Comparison of ENCODE assay signal across 10 cellular contexts in genomic region chr2:17643031-17643615, GRCh38.
DNase-seq lines count a peak whose midpoint lies in the region; ATAC-seq and TF ChIP-seq lines count a peak whose summit lies in the region.
"Had no signal": no experiment of that assay in that cellular context is flagged by ENCODE, and none has a peak within 500 bp of the region (broad histone marks: within the 10 kb centered on the region; RNA-seq: fewer than 3 reads in every experiment).

No MANE protein-coding gene starts in this region.

- H4K20me1 ChIP-seq in HCT116 (ENCODE audit: insufficient read depth) = no peaks in the 10 kb centered on the region

- TF ChIP-seq RAD21 in HCT116 (IDR thresholded peaks at IDR 0.05; ENCODE audit: low read depth) = 0 out of 2 replicates have a peak, but pooled peaks have one; percentile 12

- H3K27me3 Mint-ChIP-seq in activated T-cell treated with anti-CD3 and anti-CD28 coated beads, Interleukin-2, amount 50 U/mL, for 4 hours (ENCODE audit: low read depth) = no peaks in the 10 kb centered on the region
- peaks cover 0 to 1% of the 10 kb centered on the region in 2 donors for H3K27me3 Mint-ChIP-seq in CD4-positive, alpha-beta memory T cell

- H3K9ac ChIP-seq in HCT116 (ENCODE audit: low read length) = peak overlapping the region; percentile 35; the same call in 1 of the 2 replicates

- ATAC-seq in HCT116 = peak; percentile 90
- peak; percentile 65 to 69 for ATAC-seq in activated T-cell treated with anti-CD3 and anti-CD28 coated beads, Interleukin-2, amount 50 U/mL, for 4 hours
- no peak for ATAC-seq in GM21723 (IDR thresholded peaks at IDR 0.05; ENCODE audit: unreplicated experiment)
- ATAC-seq: GM12878 had no signal

- no peaks in the 10 kb centered on the region for H3K9me3 ChIP-seq in HCT116 (ENCODE audit: control insufficient read depth in 1 of 2, insufficient read depth in 1 of 2, low read depth in 1 of 2, low read length in 2 of 2)
- no peaks in the 10 kb centered on the region for H3K9me3 ChIP-seq in CD4-positive, alpha-beta memory T cell (ENCODE audit: control insufficient read depth in 1 of 2, low read length in 2 of 2)

- H3K4me3 ChIP-seq in HCT116 (replicated peaks in 1 of 2; ENCODE audit: low read depth in 1 of 2, low read length in 2 of 2) = no peak overlapping the region; a peak in 1 of 4 replicates
- no peak overlapping the region for H3K4me3 ChIP-seq in CD4-positive, alpha-beta memory T cell (ENCODE audit: low read length in 2 of 2)
- H3K4me3 ChIP-seq: GM12878 had no signal

- peaks cover 6 to 39% of the 10 kb centered on the region in 2 experiments for H3K4me1 ChIP-seq in HCT116 (ENCODE audit: control insufficient read depth in 1 of 2, insufficient read depth in 2 of 2, low read length in 2 of 2)
- H3K4me1 ChIP-seq in CD4-positive, alpha-beta memory T cell (ENCODE audit: insufficient read depth, low read length) = no peaks in the 10 kb centered on the region

- POLR2A ChIA-PET in HCT116 (lab: Charles Lee) = no interaction called here
- POLR2A ChIA-PET in CD4-positive, alpha-beta memory T cell (lab: Charles Lee; ENCODE audit: partially characterized antibody) = no interaction called here

- no peak overlapping the region for H2AFZ ChIP-seq in HCT116 (ENCODE audit: low read depth, low read length, poor library complexity, severe bottlenecking)

- H3K27ac Mint-ChIP-seq in CD4-positive, alpha-beta memory T cell = no peak overlapping the region
- H3K27ac Mint-ChIP-seq: nephron progenitor cell had no signal

- H3K4me3 Mint-ChIP-seq in activated T-cell treated with anti-CD3 and anti-CD28 coated beads, Interleukin-2, amount 50 U/mL, for 4 hours = no peak overlapping the region
- H3K4me3 Mint-ChIP-seq in CD4-positive, alpha-beta memory T cell = no peak overlapping the region
- H3K4me3 Mint-ChIP-seq: nephron progenitor cell had no signal

- no peaks in the 10 kb centered on the region for H3K36me3 ChIP-seq in HCT116 (ENCODE audit: control insufficient read depth in 1 of 2, insufficient read depth in 2 of 2, low read length in 2 of 2)
- no peaks in the 10 kb centered on the region for H3K36me3 ChIP-seq in CD4-positive, alpha-beta memory T cell (ENCODE audit: insufficient read depth, low read length)

- no peaks in the 10 kb centered on the region for H3K9me2 ChIP-seq in HCT116 (ENCODE audit: insufficient read depth)

- no peak for TF ChIP-seq POLR2A in HCT116 (IDR thresholded peaks at IDR 0.05; ENCODE audit: borderline replicate concordance, extremely low read depth, insufficient read depth, insufficient read length)

- peak overlapping the region; percentile 20 for H3K27ac ChIP-seq in HCT116 (ENCODE audit: low read depth, low read length)
- H3K27ac ChIP-seq in CD4-positive, alpha-beta memory T cell (ENCODE audit: low read depth, low read length) = no peak overlapping the region

- H3K27me3 ChIP-seq in HCT116 (ENCODE audit: insufficient read depth, low read length) = no peaks in the 10 kb centered on the region
- H3K27me3 ChIP-seq in CD4-positive, alpha-beta memory T cell (ENCODE audit: insufficient read depth, low read length) = no peaks in the 10 kb centered on the region

- H3K4me2 ChIP-seq in HCT116 (ENCODE audit: low read length) = peak overlapping the region; percentile 52

- no peaks in the 10 kb centered on the region for H3K36me3 Mint-ChIP-seq in activated T-cell treated with anti-CD3 and anti-CD28 coated beads, Interleukin-2, amount 50 U/mL, for 4 hours (ENCODE audit: insufficient read depth)
- H3K36me3 Mint-ChIP-seq in CD4-positive, alpha-beta memory T cell = no peaks in the 10 kb centered on the region

- RAD21 ChIA-PET in HCT116 (lab: Charles Lee; ENCODE audit: low non-redundant PET in 1 of 2, low total read pairs in 2 of 2, uncharacterized antibody in 2 of 2, unreplicated experiment in 2 of 2) = no interaction called here

- no peaks in the 10 kb centered on the region for H3K79me2 ChIP-seq in HCT116 (ENCODE audit: insufficient read depth, low read length)

- no TSS peak for BruUV-seq in HCT116 (replicated peaks; lab: Mats Ljungman, UMichigan)

- CTCF ChIA-PET in HCT116 (lab: Charles Lee) = interaction anchor here (1.7 to 4.6 kb wide), 2 partner anchors 28 to 29 kb away, joined by 4 to 41 read pairs; no protein-coding TSS in a partner anchor
- CTCF ChIA-PET in CD4-positive, alpha-beta memory T cell (lab: Charles Lee; ENCODE audit: partially characterized antibody) = interaction anchor here (4.9 to 6.2 kb wide), 3 partner anchors 12 to 29 kb away, joined by 32 to 142 read pairs (median 33); no protein-coding TSS in a partner anchor

- H3K9me3 Mint-ChIP-seq in activated T-cell treated with anti-CD3 and anti-CD28 coated beads, Interleukin-2, amount 50 U/mL, for 4 hours = no peaks in the 10 kb centered on the region
- H3K9me3 Mint-ChIP-seq in CD4-positive, alpha-beta memory T cell = no peaks in the 10 kb centered on the region
- H3K9me3 Mint-ChIP-seq: nephron progenitor cell had no signal

- DNase-seq in A172 (ENCODE audit: low spot score) = peak; percentile 96
- peak; percentile 78 for DNase-seq in HCT116 (ENCODE audit: low read depth, low spot score)
- DNase-seq in activated T-cell treated with anti-CD3 and anti-CD28 coated beads, Interleukin-2, amount 50 U/mL, for 4 hours = no peak
- DNase-seq in iris pigment epithelial cell (ENCODE audit: low read depth) = peak; percentile 99
- DNase-seq in CD4-positive, alpha-beta memory T cell = no peak
- no peak for DNase-seq in NCI-H748 treated with DMSO at 0.1 percent for 48 hours (lab: John Stamatoyannopoulos, UW)
- no peak for DNase-seq in GM10266 (ENCODE audit: extremely low spot score)
- DNase-seq: nephron progenitor cell had no signal

- intact Hi-C loops in HCT116 (cut with micrococcal nuclease) = no loop called here
- intact Hi-C loops in CD4-positive, alpha-beta memory T cell (cut with micrococcal nuclease) = no loop called here

- H3K4me1 Mint-ChIP-seq in activated T-cell treated with anti-CD3 and anti-CD28 coated beads, Interleukin-2, amount 50 U/mL, for 4 hours (ENCODE audit: low read depth) = peaks cover 4% of the 10 kb centered on the region
- no peaks in the 10 kb centered on the region for H3K4me1 Mint-ChIP-seq in CD4-positive, alpha-beta memory T cell

- TF ChIP-seq CTCF in HCT116 (IDR thresholded peaks at IDR 0.05 in 2 of 3, conservative IDR thresholded peaks at IDR 0.05 in 1 of 3; ENCODE audit: borderline replicate concordance in 1 of 3, insufficient read depth in 1 of 3, low read depth in 2 of 3, low read length in 2 of 3) (no peak), GM10266 (IDR thresholded peaks at IDR 0.05; ENCODE audit: control insufficient read depth, insufficient read depth, low read depth, missing control alignments) (no peak)

TF ChIP-seq in HCT116, 20 proteins besides CTCF, POLR2A, EP300 and RAD21 (continues in another document):
- TF ChIP-seq JUND (IDR thresholded peaks at IDR 0.05) = peak; percentile 97
- no peak for TF ChIP-seq REST (IDR thresholded peaks at IDR 0.05; ENCODE audit: low read depth)
- TF ChIP-seq CBX3 (IDR thresholded peaks at IDR 0.05; ENCODE audit: low read depth) = peak; percentile 96
- TF ChIP-seq POLR2AphosphoS5 (IDR thresholded peaks at IDR 0.05; ENCODE audit: low read depth, low read length) = peak; percentile 42; the same call in 1 of the 2 replicates
- TF ChIP-seq ATF3 (IDR thresholded peaks at IDR 0.05) = no peak
- no peak for TF ChIP-seq TCF7L2 (IDR thresholded peaks at IDR 0.05; ENCODE audit: borderline replicate concordance, extremely low read depth, insufficient read depth, insufficient read length)
- no peak for TF ChIP-seq ELF1 (IDR thresholded peaks at IDR 0.05; ENCODE audit: borderline replicate concordance, low read depth)
- peak; percentile 76 for TF ChIP-seq SP1 (IDR thresholded peaks at IDR 0.05; ENCODE audit: low read depth)
- TF ChIP-seq EZH2phosphoT487 (IDR thresholded peaks at IDR 0.05; ENCODE audit: borderline replicate concordance) = no peak
- TF ChIP-seq YY1 (IDR thresholded peaks at IDR 0.05; ENCODE audit: extremely low read depth, insufficient replicate concordance, low read depth, low read length) = no peak
- TF ChIP-seq CEBPB (IDR thresholded peaks at IDR 0.05; ENCODE audit: low read depth) = no peak
- no peak for TF ChIP-seq ZNF274 (IDR thresholded peaks at IDR 0.05; ENCODE audit: low read depth, low read length)
- TF ChIP-seq ZFX (IDR thresholded peaks at IDR 0.05) = no peak
- peak; percentile 97 for TF ChIP-seq FOSL1 (IDR thresholded peaks at IDR 0.05; ENCODE audit: low read depth)
- peak; percentile 95 for TF ChIP-seq MAX (IDR thresholded peaks at IDR 0.05)
- no peak for TF ChIP-seq EZH2 (IDR thresholded peaks at IDR 0.05)
- no peak for TF ChIP-seq EGR1 (IDR thresholded peaks at IDR 0.05; ENCODE audit: low read depth)

Comparison
In these comparisons a context has a peak if more than half of its experiments do, and no peak if none do; other contexts are left out.
1. DNase-seq: peak in A172 (single experiment), HCT116 (single experiment) and iris pigment epithelial cell (single experiment); none in activated T-cell treated with anti-CD3 and anti-CD28 coated beads, Interleukin-2, amount 50 U/mL, for 4 hours (single experiment), CD4-positive, alpha-beta memory T cell (0 of 5), NCI-H748 treated with DMSO at 0.1 percent for 48 hours (single experiment) and GM10266 (single experiment).